ENCODE assay signal across 37 cellular contexts in the genomic region with DNA sequence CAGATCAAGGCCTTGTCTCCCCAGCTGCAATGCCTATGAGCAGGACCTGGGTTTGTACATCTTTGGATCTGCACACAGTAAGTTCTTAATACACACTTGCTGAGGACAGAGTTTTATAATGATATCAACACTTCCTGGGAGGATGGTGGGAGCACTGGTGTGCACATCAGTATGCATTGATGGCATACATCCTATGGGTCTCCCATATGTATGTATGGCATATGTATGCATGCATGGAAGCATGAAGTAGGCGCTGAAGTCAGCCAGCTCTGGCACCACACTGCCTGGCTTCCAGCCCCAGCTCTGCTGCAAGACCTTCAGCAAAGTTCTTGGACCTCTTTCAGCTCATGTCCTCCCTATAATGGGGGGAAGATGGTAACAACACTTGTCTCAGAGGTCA.
A peak's percentile ranks its signal among the peaks of the same experiment; 100 is the strongest.
DNase-seq lines count a peak whose midpoint lies in the region; ATAC-seq, FAIRE-seq and TF ChIP-seq lines count a peak whose summit lies in the region.
"Had no signal": no experiment of that assay in that cellular context is flagged by ENCODE, and none has a peak within 500 bp of the region (broad histone marks: within the 10 kb centered on the region; RNA-seq: fewer than 3 reads in every experiment).

No MANE protein-coding gene starts in this region.

- peaks cover 44% of the 10 kb centered on the region for H3K9me1 ChIP-seq in IMR-90 (ENCODE audit: insufficient read depth, low read length)

- peaks cover 2% of the 10 kb centered on the region for H3K9me3 Mint-ChIP-seq in astrocyte (ENCODE audit: unreplicated experiment)
- no peaks in the 10 kb centered on the region for H3K9me3 Mint-ChIP-seq in activated naive CD4-positive, alpha-beta T cell treated with anti-CD3 and anti-CD28 coated beads, Interleukin-2, amount 10 ng/mL, durations not matched to agents 7 days and 5 days
- H3K9me3 Mint-ChIP-seq: activated naive CD8-positive, alpha-beta T cell treated with anti-CD3 and anti-CD28 coated beads for 36 hours; effector memory CD8-positive, alpha-beta T cell; mesothelial cell of epicardium; T-cell had no signal

- no peak for TF ChIP-seq RAD21 in IMR-90 (IDR thresholded peaks at IDR 0.05; ENCODE audit: low read length)

- H3K4me3 ChIP-seq in IMR-90 (ENCODE audit: insufficient read depth, low read depth, low read length), result no peak overlapping the region
- H3K4me3 ChIP-seq in astrocyte (ENCODE audit: insufficient read depth, low read depth, low read length), result no peak overlapping the region
- no peak overlapping the region for H3K4me3 ChIP-seq in osteoblast (ENCODE audit: insufficient read depth, low read length)
- H3K4me3 ChIP-seq in tibial artery, result no peak overlapping the region
- no peak overlapping the region for H3K4me3 ChIP-seq in upper lobe of right lung
- H3K4me3 ChIP-seq: heart right ventricle, testis had no signal

- H3K79me1 ChIP-seq in IMR-90 (ENCODE audit: low read depth in 1 of 2, low read length in 2 of 2), result peaks cover 53 to 79% of the 10 kb centered on the region in 2 experiments

- peak overlapping the region; percentile 95 for H2BK120ac ChIP-seq in IMR-90 (ENCODE audit: low read depth, low read length)

- peaks cover 7% of the 10 kb centered on the region for H3K79me2 ChIP-seq in astrocyte (ENCODE audit: insufficient read depth, low read length)
- peaks cover 26% of the 10 kb centered on the region for H3K79me2 ChIP-seq in osteoblast (ENCODE audit: insufficient read depth, low read length)

- peak overlapping the region; percentile 77 for H4K5ac ChIP-seq in IMR-90 (ENCODE audit: low read depth, low read length)

- peaks cover 44% of the 10 kb centered on the region for H3K4me1 Mint-ChIP-seq in astrocyte (ENCODE audit: low read depth, unreplicated experiment)
- H3K4me1 Mint-ChIP-seq in activated naive CD4-positive, alpha-beta T cell treated with anti-CD3 and anti-CD28 coated beads, Interleukin-2, amount 10 ng/mL, durations not matched to agents 7 days and 5 days, result no peaks in the 10 kb centered on the region
- H3K4me1 Mint-ChIP-seq: activated naive CD8-positive, alpha-beta T cell treated with anti-CD3 and anti-CD28 coated beads for 36 hours; naive thymus-derived CD4-positive, alpha-beta T cell; T-cell had no signal

- H3K9ac ChIP-seq in IMR-90 (ENCODE audit: low read depth, low read length) (peak overlapping the region; percentile 7; the same call in 1 of the 2 replicates), astrocyte (ENCODE audit: low read length) (peak overlapping the region; percentile 4)

- peak overlapping the region; percentile 99 for H3K4ac ChIP-seq in IMR-90 (ENCODE audit: low read depth, low read length)

- no peak for ATAC-seq in IMR-90 (ENCODE audit: low read depth)
- ATAC-seq in upper lobe of right lung, result no peak
- ATAC-seq: effector memory CD8-positive, alpha-beta T cell; naive thymus-derived CD4-positive, alpha-beta T cell; Panc1; stimulated activated naive CD8-positive, alpha-beta T cell treated with anti-CD3 and anti-CD28 coated beads, Interleukin-15, Interleukin-2, amounts not matched to agents 100 U/mL and 50 U/mL, for 24 hours; T-cell had no signal

- H3K36me3 Mint-ChIP-seq in astrocyte (ENCODE audit: low read depth, unreplicated experiment), result peaks cover 13% of the 10 kb centered on the region
- no peaks in the 10 kb centered on the region for H3K36me3 Mint-ChIP-seq in activated naive CD4-positive, alpha-beta T cell treated with anti-CD3 and anti-CD28 coated beads, Interleukin-2, amount 10 ng/mL, durations not matched to agents 7 days and 5 days
- H3K36me3 Mint-ChIP-seq: activated naive CD8-positive, alpha-beta T cell treated with anti-CD3 and anti-CD28 coated beads for 36 hours; mesothelial cell of epicardium; naive thymus-derived CD4-positive, alpha-beta T cell; T-cell had no signal

- H3K27ac Mint-ChIP-seq in astrocyte (ENCODE audit: unreplicated experiment), result peak overlapping the region; percentile 4
- no peak overlapping the region for H3K27ac Mint-ChIP-seq in activated naive CD4-positive, alpha-beta T cell treated with anti-CD3 and anti-CD28 coated beads, Interleukin-2, amount 10 ng/mL, durations not matched to agents 7 days and 5 days
- H3K27ac Mint-ChIP-seq: activated naive CD8-positive, alpha-beta T cell treated with anti-CD3 and anti-CD28 coated beads for 36 hours; naive thymus-derived CD4-positive, alpha-beta T cell; T-cell had no signal

- H3K27me3 Mint-ChIP-seq in astrocyte (ENCODE audit: low read depth, unreplicated experiment), result no peaks in the 10 kb centered on the region
- H3K27me3 Mint-ChIP-seq in activated naive CD4-positive, alpha-beta T cell treated with anti-CD3 and anti-CD28 coated beads, Interleukin-2, amount 10 ng/mL, durations not matched to agents 7 days and 5 days, result peaks cover 23% of the 10 kb centered on the region

- peak overlapping the region; percentile 97 for H2BK20ac ChIP-seq in IMR-90 (ENCODE audit: low read depth, low read length)

- no peak overlapping the region for H3K4me3 Mint-ChIP-seq in astrocyte (ENCODE audit: unreplicated experiment)
- H3K4me3 Mint-ChIP-seq in activated naive CD4-positive, alpha-beta T cell treated with anti-CD3 and anti-CD28 coated beads, Interleukin-2, amount 10 ng/mL, durations not matched to agents 7 days and 5 days, result no peak overlapping the region
- H3K4me3 Mint-ChIP-seq: activated naive CD8-positive, alpha-beta T cell treated with anti-CD3 and anti-CD28 coated beads for 36 hours; effector memory CD8-positive, alpha-beta T cell; mesothelial cell of epicardium; naive thymus-derived CD4-positive, alpha-beta T cell; T-cell had no signal

- no CpG with 5 or more reads among the region's 1 CpG for WGBS in IMR-90 (ENCODE audit: extremely low coverage in 2 of 2, insufficient read length in 1 of 2), 2 experiments

- dilution Hi-C loops in IMR-90 (cut with HindIII; ENCODE audit: low sequenced_read_pairs, unreplicated experiment), result no loop called here

- H3K27ac ChIP-seq in IMR-90 (ENCODE audit: insufficient read depth, low read length) (peak overlapping the region; percentile 63), astrocyte (ENCODE audit: low read depth, low read length) (peak overlapping the region; percentile 85), osteoblast (ENCODE audit: low read depth, low read length) (peak overlapping the region; percentile 90), tibial artery (peak overlapping the region; percentile 77 to 84), upper lobe of right lung (no peak overlapping the region)
- H3K27ac ChIP-seq: heart right ventricle, neutrophil, testis had no signal

- peak overlapping the region; percentile 97 for H2BK5ac ChIP-seq in IMR-90 (ENCODE audit: low read depth, low read length, poor library complexity, severe bottlenecking)

- H3K27me3 ChIP-seq in IMR-90 (ENCODE audit: control insufficient read depth, insufficient read depth, low read length), result no peaks in the 10 kb centered on the region
- H3K27me3 ChIP-seq in astrocyte (ENCODE audit: insufficient read depth, low read length), result no peaks in the 10 kb centered on the region
- H3K27me3 ChIP-seq in osteoblast (ENCODE audit: insufficient read depth, low read length), result no peaks in the 10 kb centered on the region
- H3K27me3 ChIP-seq in tibial artery, result no peaks in the 10 kb centered on the region
- H3K27me3 ChIP-seq in upper lobe of right lung, result no peaks in the 10 kb centered on the region
- H3K27me3 ChIP-seq: heart right ventricle, neutrophil, testis had no signal

- peak overlapping the region; percentile 83 for H3K18ac ChIP-seq in IMR-90 (ENCODE audit: low read depth, low read length)

- DNase-seq in IMR-90 (no peak), astrocyte (ENCODE audit: low read depth) (no peak), osteoblast (ENCODE audit: insufficient read length, low spot score, missing footprints) (no peak), tibial artery (no peak), upper lobe of right lung (no peak), NCI-H146 treated with DMSO at 0.1 percent for 48 hours (lab: John Stamatoyannopoulos, UW; ENCODE audit: unreplicated experiment) (no peak), NCI-H69 (lab: John Stamatoyannopoulos, UW) (no peak)
- no peak for DNase-seq in activated naive CD4-positive, alpha-beta T cell treated with anti-CD3 and anti-CD28 coated beads, Interleukin-2, amount 10 ng/mL, durations not matched to agents 7 days and 5 days
- DNase-seq: activated CD4-positive, alpha-beta T cell treated with anti-CD3 and anti-CD28 coated beads for 48 hours; activated CD8-positive, alpha-beta memory T cell treated with anti-CD3 and anti-CD28 coated beads for 24 hours; activated effector memory CD4-positive, alpha-beta T cell treated with Interleukin-2 at 50 U/mL for 16 hours; activated naive CD8-positive, alpha-beta T cell treated with anti-CD3 and anti-CD28 coated beads for 36 hours; activated T-cell treated with anti-CD3 and anti-CD28 coated beads for 4 hours; C1 segment of cervical spinal cord; caudate nucleus; cortex of kidney; DMS153; effector memory CD8-positive, alpha-beta T cell; erythroblast; foreskin fibroblast; heart right ventricle; left ventricle myocardium superior; naive thymus-derived CD4-positive, alpha-beta T cell; NCI-H1417 treated with DMSO at 0.1 percent for 48 hours; NCI-H345; NCI-H748 treated with DMSO at 0.1 percent for 48 hours; SHP77 treated with DMSO at 0.1 percent for 48 hours; small intestine; stimulated activated CD4-positive, alpha-beta T cell treated with anti-CD3 and anti-CD28 coated beads, Interleukin-2, amount 100 ng/mL, for 24 hours; stimulated activated naive CD8-positive, alpha-beta T cell treated with anti-CD3 and anti-CD28 coated beads, Interleukin-15, Interleukin-2, amounts not matched to agents 100 U/mL and 50 U/mL, for 24 hours; T-cell; testis had no signal

- H4K20me1 ChIP-seq in IMR-90 (ENCODE audit: insufficient read depth, low read length), result no peaks in the 10 kb centered on the region
- no peaks in the 10 kb centered on the region for H4K20me1 ChIP-seq in astrocyte (ENCODE audit: insufficient read depth, low read length)
- no peaks in the 10 kb centered on the region for H4K20me1 ChIP-seq in osteoblast (ENCODE audit: insufficient read depth, low read length)

- H3K14ac ChIP-seq in IMR-90 (replicated peaks; ENCODE audit: low read depth, low read length), result peak overlapping the region; percentile 92

- H3K36me3 ChIP-seq in IMR-90 (ENCODE audit: control insufficient read depth, insufficient read depth, low read length) (peaks cover 52% of the 10 kb centered on the region), astrocyte (ENCODE audit: insufficient read depth, low read length) (no peaks in the 10 kb centered on the region), osteoblast (ENCODE audit: insufficient read depth, low read length) (peaks cover 37% of the 10 kb centered on the region), tibial artery (no peaks in the 10 kb centered on the region), upper lobe of right lung (no peaks in the 10 kb centered on the region)
- H3K36me3 ChIP-seq: heart right ventricle, neutrophil had no signal

- H3K9me3 ChIP-seq in IMR-90 (ENCODE audit: control insufficient read depth, insufficient read depth, low read length) (no peaks in the 10 kb centered on the region), astrocyte (ENCODE audit: insufficient read depth, low read depth, low read length) (no peaks in the 10 kb centered on the region), osteoblast (ENCODE audit: low read depth, low read length) (no peaks in the 10 kb centered on the region), tibial artery (no peaks in the 10 kb centered on the region), upper lobe of right lung (no peaks in the 10 kb centered on the region)
- H3K9me3 ChIP-seq: heart right ventricle, neutrophil, testis had no signal

- peaks cover 37% of the 10 kb centered on the region for H3K4me1 ChIP-seq in IMR-90 (ENCODE audit: control insufficient read depth, insufficient read depth, low read length)
- H3K4me1 ChIP-seq in astrocyte (ENCODE audit: insufficient read depth, low read length), result peaks cover 54% of the 10 kb centered on the region
- H3K4me1 ChIP-seq in osteoblast (ENCODE audit: insufficient read depth, low read length), result peaks cover 57% of the 10 kb centered on the region
- peaks cover 0 to 56% (median 34%) of the 10 kb centered on the region in 4 donors for H3K4me1 ChIP-seq in tibial artery
- peaks cover 6% of the 10 kb centered on the region for H3K4me1 ChIP-seq in upper lobe of right lung

- in situ Hi-C loops in IMR-90 (cut with MboI; ENCODE audit: low sequenced_read_pairs), result no loop called here

- CTCF ChIA-PET in IMR-90 (lab: Yijun Ruan, JAX), result no interaction called here
- CTCF ChIA-PET in activated naive CD4-positive, alpha-beta T cell treated with anti-CD3 and anti-CD28 coated beads, Interleukin-2, amount 10 ng/mL, durations not matched to agents 7 days and 5 days (lab: Charles Lee), result interaction anchor here (0.8 to 1.1 kb wide), 2 partner anchors 10 to 17 kb away, joined by 3 to 4 read pairs; no protein-coding TSS in a partner anchor

- POLR2A ChIA-PET in IMR-90 (lab: Charles Lee; ENCODE audit: unreplicated experiment), result no interaction called here

- intact Hi-C loops in IMR-90 (cut with micrococcal nuclease), result no loop called here
- intact Hi-C loops in tibial artery (cut with DNase I; ENCODE audit: low total_unique reads), result no loop called here
- intact Hi-C loops in upper lobe of right lung (cut with DNase I), result no loop called here

- no peak for FAIRE-seq in astrocyte (lab: Jason Lieb, UNC)
- FAIRE-seq: H1, keratinocyte, small intestine had no signal

- H2AFZ ChIP-seq in IMR-90 (replicated peaks; ENCODE audit: low read length, poor library complexity) (no peak overlapping the region), astrocyte (ENCODE audit: low read depth, low read length) (no peak overlapping the region), osteoblast (ENCODE audit: low read length) (no peak overlapping the region)

- peak overlapping the region; percentile 95 for H4K91ac ChIP-seq in IMR-90 (ENCODE audit: insufficient read depth, low read depth, low read length)

- TF ChIP-seq CTCF in IMR-90 (conservative IDR thresholded peaks at IDR 0.05; ENCODE audit: low read depth, low read length) (no peak), astrocyte (IDR thresholded peaks at IDR 0.05; ENCODE audit: insufficient read depth, low read depth, low read length) (no peak), osteoblast (IDR thresholded peaks at IDR 0.05; ENCODE audit: extremely low read depth, low read depth, low read length) (no peak), tibial artery (IDR thresholded peaks at IDR 0.05) (no peak), upper lobe of right lung (IDR thresholded peaks at IDR 0.05) (no peak)

- no TSS peak for BruUV-seq in IMR-90 (replicated peaks; lab: Mats Ljungman, UMichigan)

- H3K23ac ChIP-seq in IMR-90 (ENCODE audit: low read depth, low read length), result peak overlapping the region; percentile 88; the same call in 1 of the 2 replicates

- peak overlapping the region; percentile 87 for H2AK5ac ChIP-seq in IMR-90 (ENCODE audit: low read depth, low read length)

- no peak for TF ChIP-seq POLR2A in IMR-90 (IDR thresholded peaks at IDR 0.05; ENCODE audit: low read depth, low read length)

- peak overlapping the region; percentile 72; the same call in 1 of the 2 replicates for H3K56ac ChIP-seq in IMR-90 (ENCODE audit: extremely low read depth, insufficient read depth, low read length)

- H3K4me2 ChIP-seq in IMR-90 (ENCODE audit: low read depth, low read length) (no peak overlapping the region), astrocyte (ENCODE audit: low read length) (no peak overlapping the region), osteoblast (ENCODE audit: insufficient read depth, low read length) (peak overlapping the region; percentile 42)

- H4K8ac ChIP-seq in IMR-90 (ENCODE audit: low read depth in 2 of 2, low read length in 2 of 2), result peak overlapping the region; percentile 90 to 97

- peak overlapping the region; percentile 62 for H2AK9ac ChIP-seq in IMR-90 (replicated peaks; ENCODE audit: low read depth, low read length, poor library complexity)

- H2BK15ac ChIP-seq in IMR-90 (ENCODE audit: low read depth, low read length), result peak overlapping the region; percentile 64
